Comparison of ENCODE assay signal across 8 cellular contexts in genomic region chr1:40979241-40980067, GRCh38. TPM values are rescaled to one million over a fixed set of nuclear protein-coding genes. Genes with fewer than 3 reads are reported as not detected.
A peak's percentile ranks its signal among the peaks of the same experiment; 100 is the strongest.
DNase-seq lines count a peak whose midpoint lies in the region; ATAC-seq and TF ChIP-seq lines count a peak whose summit lies in the region.

Gene CTPS1 (plus strand): TSS chr1:40979696. CDS start chr1:40983291, 3,595 bp downstream.

- H3K36me3 ChIP-seq in right atrium auricular region (peaks cover 2% of the 10 kb centered on the region), uterus (no peaks in the 10 kb centered on the region)

- peak; percentile 89 for TF ChIP-seq POLR2A in GM18505 (IDR thresholded peaks at IDR 0.05; ENCODE audit: borderline replicate concordance, extremely low read depth, insufficient read depth, insufficient read length)
- TF ChIP-seq POLR2A in uterus (IDR thresholded peaks at IDR 0.05): peak; percentile 64 to 90

- H3K9me3 ChIP-seq in right atrium auricular region (no peaks in the 10 kb centered on the region), uterus (no peaks in the 10 kb centered on the region)

- ATAC-seq in GM18505 (IDR thresholded peaks at IDR 0.05; ENCODE audit: unreplicated experiment) (peak; percentile 89), HG02970 (IDR thresholded peaks at IDR 0.05; ENCODE audit: low FRiP score, unreplicated experiment) (peak; percentile 80)

- H3K4me3 ChIP-seq in right atrium auricular region (peak within 1 kb of the TSS; percentile 47 to 75), uterus (peak within 1 kb of the TSS; percentile 54 to 62)

- H3K27ac ChIP-seq in angular gyrus (ENCODE audit: low read depth, low read length) (peak within 1 kb of the TSS; percentile 97), right atrium auricular region (peak within 1 kb of the TSS; percentile 91 to 93), uterus (peak within 1 kb of the TSS; percentile 97 to 98)

- H3K4me1 ChIP-seq in right atrium auricular region (peaks cover 0 to 21% of the 10 kb centered on the region in 2 donors), uterus (peaks cover 5 to 10% of the 10 kb centered on the region in 2 donors)

- peak; percentile 55 for DNase-seq in NCI-H187 treated with DMSO at 0.1 percent for 48 hours (lab: John Stamatoyannopoulos, UW)
- peak; percentile 88 to 96 (median 93) for DNase-seq in T-helper 2 cell
- DNase-seq in right atrium auricular region (ENCODE audit: low spot score): peak; percentile 95
- DNase-seq in pulmonary artery endothelial cell (ENCODE audit: low read depth, low spot score): peak; percentile 67
- peak; percentile 95 to 97 for DNase-seq in uterus

- intact Hi-C loops in uterus (cut with DNase I; ENCODE audit: low total_unique reads): no loop called here

- H3K27me3 ChIP-seq in right atrium auricular region (no peaks in the 10 kb centered on the region), uterus (no peaks in the 10 kb centered on the region)

- TF ChIP-seq CTCF in right atrium auricular region (IDR thresholded peaks at IDR 0.05) (no peak), uterus (IDR thresholded peaks at IDR 0.05) (peak in 3 of 4 experiments; percentile 3 to 23 (median 9))

RNA-seq across cellular contexts. Expression of gene CTPS1, which starts in this region (rescaled TPM):
- 10 to 100 TPM in 1 of 2 donors, 1 to 10 TPM in 1; 8.8 to 15.4 TPM for total RNA-seq in right atrium auricular region
- total RNA-seq in pulmonary artery endothelial cell: 42.6 and 49.1 TPM in 2 replicates
- 10 to 100 TPM; 30.9 to 70.1 (median 51.3) TPM for total RNA-seq in uterus

Comparison
In these comparisons a context has a peak if more than half of its experiments do, and no peak if none do; other contexts are left out.
1. Peak in every context shown above with its lines: DNase-seq, ATAC-seq, H3K4me3 ChIP-seq and H3K27ac ChIP-seq.
2. CTCF ChIP-seq: peak in uterus (3 of 4); none in right atrium auricular region (0 of 2).